Comparison of ENCODE assay signal across 8 cellular contexts in the genomic region with DNA sequence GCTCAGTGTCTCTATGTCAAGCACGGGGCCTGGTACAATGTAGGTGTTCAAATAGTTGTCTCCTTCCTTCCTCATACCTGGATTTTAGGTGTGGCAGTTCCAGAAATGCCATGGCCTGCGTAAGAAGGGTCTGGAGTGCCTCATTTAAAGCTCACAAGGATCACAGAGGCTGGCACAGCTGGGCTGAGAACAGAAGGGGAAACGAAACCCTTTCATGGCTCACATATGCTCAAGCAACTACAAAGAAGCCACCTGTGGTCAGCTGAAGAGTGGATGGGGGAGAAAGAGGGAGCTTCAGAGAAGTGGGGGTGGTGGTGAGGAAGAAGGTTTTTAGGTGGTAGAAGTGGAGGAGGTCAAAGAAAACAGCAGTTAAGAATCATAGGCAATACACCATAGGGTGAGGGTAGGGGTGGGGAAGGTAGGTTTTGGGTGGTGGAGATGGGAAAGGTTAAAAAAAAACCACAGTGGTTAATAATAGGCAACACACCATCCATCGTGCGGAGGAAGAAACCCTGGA. TPM values are rescaled to one million over a fixed set of nuclear protein-coding genes. Genes with fewer than 3 reads are reported as not detected.
A peak's percentile ranks its signal among the peaks of the same experiment; 100 is the strongest.
DNase-seq lines count a peak whose midpoint lies in the region; ATAC-seq and TF ChIP-seq lines count a peak whose summit lies in the region.

No MANE protein-coding gene starts in this region.

- H3K4me1 ChIP-seq in HAP-1: no peaks in the 10 kb centered on the region

- no peak for TF ChIP-seq CTCF in CD14-positive monocyte (IDR thresholded peaks at IDR 0.05)
- TF ChIP-seq CTCF in HFFc6 (IDR thresholded peaks at IDR 0.05): no peak

- peaks cover 0 to 7% (median 0%) of the 10 kb centered on the region in 7 donors for H3K9me3 Mint-ChIP-seq in CD14-positive monocyte
- peaks cover 5% of the 10 kb centered on the region for H3K9me3 Mint-ChIP-seq in T-helper 1 cell treated with Interleukin-12 subunit alpha and Interleukin-12 subunit beta and Interleukin-4 antibody, amounts not matched to agents 30 μg/mL and 1 μg/mL, for 36 hours
- peaks cover 7% of the 10 kb centered on the region for H3K9me3 Mint-ChIP-seq in HFFc6

- H3K27ac Mint-ChIP-seq in CD14-positive monocyte (peak overlapping the region in 5 of 7 donors; percentile 11 to 64 (median 55)), HFFc6 (no peak overlapping the region)
- H3K27ac Mint-ChIP-seq in T-helper 1 cell treated with Interleukin-12 subunit alpha and Interleukin-12 subunit beta and Interleukin-4 antibody, amounts not matched to agents 30 μg/mL and 1 μg/mL, for 36 hours: peak overlapping the region; percentile 64

- peak; percentile 85 for ATAC-seq in GM19328 (IDR thresholded peaks at IDR 0.05; ENCODE audit: unreplicated experiment)
- peak; percentile 92 for ATAC-seq in HG03135 (IDR thresholded peaks at IDR 0.05; ENCODE audit: unreplicated experiment)

- in situ Hi-C loops in HAP-1 (cut with MboI; ENCODE audit: low sequenced_read_pairs): no loop called here

- H3K27me3 ChIP-seq in HAP-1 (ENCODE audit: low read depth): no peaks in the 10 kb centered on the region

- H3K27me3 Mint-ChIP-seq in CD14-positive monocyte (ENCODE audit: low read depth in 3 of 3) (peaks cover 0 to 2% (median 0%) of the 10 kb centered on the region in 3 donors), HFFc6 (ENCODE audit: insufficient read depth) (peaks cover 5% of the 10 kb centered on the region)
- H3K27me3 Mint-ChIP-seq in T-helper 1 cell treated with Interleukin-12 subunit alpha and Interleukin-12 subunit beta and Interleukin-4 antibody, amounts not matched to agents 30 μg/mL and 1 μg/mL, for 36 hours (ENCODE audit: low read depth): no peaks in the 10 kb centered on the region

- peaks cover 50% of the 10 kb centered on the region for H3K4me1 Mint-ChIP-seq in CD14-positive monocyte
- peaks cover 41% of the 10 kb centered on the region for H3K4me1 Mint-ChIP-seq in T-helper 1 cell treated with Interleukin-12 subunit alpha and Interleukin-12 subunit beta and Interleukin-4 antibody, amounts not matched to agents 30 μg/mL and 1 μg/mL, for 36 hours (ENCODE audit: low read depth)
- H3K4me1 Mint-ChIP-seq in HFFc6 (ENCODE audit: low read depth): peaks cover 43% of the 10 kb centered on the region

- intact Hi-C loops in CD14-positive monocyte (cut with micrococcal nuclease): no loop called here

- DNase-seq in CD14-positive monocyte (ENCODE audit: low spot score) (no peak), HFFc6 (no peak), SK-N-DZ (ENCODE audit: low spot score) (no peak), UCSD-AML1 (lab: John Stamatoyannopoulos, UW; ENCODE audit: unreplicated experiment) (no peak), HAP-1 (ENCODE audit: low spot score in 2 of 2) (no peak)

- no peaks in the 10 kb centered on the region for H3K36me3 ChIP-seq in HAP-1 (replicated peaks)

- H3K36me3 Mint-ChIP-seq in CD14-positive monocyte: no peaks in the 10 kb centered on the region
- H3K36me3 Mint-ChIP-seq in T-helper 1 cell treated with Interleukin-12 subunit alpha and Interleukin-12 subunit beta and Interleukin-4 antibody, amounts not matched to agents 30 μg/mL and 1 μg/mL, for 36 hours (ENCODE audit: low read depth): peaks cover 5% of the 10 kb centered on the region
- peaks cover 8% of the 10 kb centered on the region; the same call in 1 of the 2 replicates for H3K36me3 Mint-ChIP-seq in HFFc6 (ENCODE audit: low read depth)

- no peak overlapping the region for H3K4me3 ChIP-seq in HAP-1

- no peaks in the 10 kb centered on the region for H3K9me3 ChIP-seq in HAP-1

- H3K4me3 Mint-ChIP-seq in CD14-positive monocyte (no peak overlapping the region), HFFc6 (no peak overlapping the region)
- H3K4me3 Mint-ChIP-seq in T-helper 1 cell treated with Interleukin-12 subunit alpha and Interleukin-12 subunit beta and Interleukin-4 antibody, amounts not matched to agents 30 μg/mL and 1 μg/mL, for 36 hours: peak overlapping the region; percentile 45

RNA-seq across cellular contexts. Expression of a gene that starts 17.0 kb away (rescaled TPM):
- polyA plus RNA-seq in CD14-positive monocyte: 10 to 100 TPM in 1 of 2 donors, 1 to 10 TPM in 1; 6.9 to 11.5 TPM
- 10 to 100 TPM; 62.1 to 77.0 (median 73.0) TPM for total RNA-seq in HFFc6 (2021; fragmentation: NEBNext Ultra II Directional; extraction: Animal tissue kit (Norgen Biotek cat#: 25700))
- 27.6 and 27.7 TPM in 2 replicates for polyA plus RNA-seq in SK-N-DZ (2014; cell fraction: cytosol; rRNA removed)
- 27.3 and 45.7 TPM in 2 replicates for polyA plus RNA-seq in SK-N-DZ (2014; cell fraction: nucleus; rRNA removed)
